In the genomic region with DNA sequence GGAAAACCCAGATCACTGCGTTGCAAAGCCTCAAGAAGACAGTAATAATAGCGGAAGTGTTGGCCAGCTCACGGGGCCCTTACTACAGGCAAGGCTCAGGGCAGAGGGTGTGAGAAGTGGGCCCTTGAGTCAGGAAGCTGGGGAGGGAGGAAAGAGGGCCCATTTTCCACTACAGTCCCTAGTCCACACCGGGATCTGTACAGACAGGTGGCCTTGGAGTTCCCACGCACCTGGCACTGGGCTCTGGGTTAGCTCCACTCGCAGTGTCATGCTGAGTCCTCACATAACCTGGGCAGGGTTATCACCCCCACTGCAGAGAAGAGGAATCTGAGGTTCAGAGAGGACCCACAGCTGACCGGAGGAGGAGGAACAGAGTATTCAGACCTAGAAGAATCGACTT, we compare ENCODE assay signal across 12 cellular contexts. TPM values are rescaled to one million over a fixed set of nuclear protein-coding genes. Genes with fewer than 3 reads are reported as not detected.
DNase-seq lines count a peak whose midpoint lies in the region; ATAC-seq and TF ChIP-seq lines count a peak whose summit lies in the region.
"Had no signal": no experiment of that assay in that cellular context is flagged by ENCODE, and none has a peak within 500 bp of the region (broad histone marks: within the 10 kb centered on the region; RNA-seq: fewer than 3 reads in every experiment).

No MANE protein-coding gene starts in this region.

- H3F3A ChIP-seq in PC-9 (ENCODE audit: insufficient read depth, low read depth), result peaks cover 17% of the 10 kb centered on the region

- H3K79me2 ChIP-seq in hepatocyte (no peaks in the 10 kb centered on the region), PC-9 (ENCODE audit: low read depth) (0 out of 2 replicates have a peak, but pooled peaks cover 8% of the 10 kb centered on the region)

- H3K4me1 ChIP-seq in hepatocyte (ENCODE audit: insufficient read depth) (peaks cover 26% of the 10 kb centered on the region), gastrocnemius medialis (peaks cover 52 to 56% of the 10 kb centered on the region in 2 donors), PC-9 (replicated peaks; ENCODE audit: insufficient read depth) (peaks cover 27% of the 10 kb centered on the region)

- CTCF ChIA-PET in PC-9 (lab: Charles Lee), result no interaction called here

- no peaks in the 10 kb centered on the region for H3K9me3 ChIP-seq in SK-N-MC (ENCODE audit: low read depth, low read length)
- H3K9me3 ChIP-seq in hepatocyte (ENCODE audit: low read depth), result no peaks in the 10 kb centered on the region
- no peaks in the 10 kb centered on the region for H3K9me3 ChIP-seq in gastrocnemius medialis
- no peaks in the 10 kb centered on the region for H3K9me3 ChIP-seq in PC-9 (ENCODE audit: insufficient read depth, low read depth)

- no peaks in the 10 kb centered on the region for H3K36me3 ChIP-seq in SK-N-MC (ENCODE audit: insufficient read depth, low read length)
- no peaks in the 10 kb centered on the region for H3K36me3 ChIP-seq in hepatocyte (replicated peaks; ENCODE audit: insufficient read depth, low read depth)
- H3K36me3 ChIP-seq in gastrocnemius medialis, result no peaks in the 10 kb centered on the region
- H3K36me3 ChIP-seq in PC-9 (ENCODE audit: low read depth), result no peaks in the 10 kb centered on the region

- no TSS peak for BruUV-seq in PC-9 (replicated peaks; lab: Mats Ljungman, UMichigan)

- in situ Hi-C loops in gastrocnemius medialis (cut with MboI; ENCODE audit: low sequenced_read_pairs in 4 of 4), result no loop called here

- H3K9ac ChIP-seq in SK-N-MC (ENCODE audit: insufficient read length), result no peak overlapping the region

- no peak for DNase-seq in SK-N-MC (ENCODE audit: low read depth, low spot score)
- DNase-seq in hepatocyte (ENCODE audit: low spot score), result no peak
- DNase-seq in gastrocnemius medialis, result no peak
- DNase-seq in HUDEP-2 (lab: John Stamatoyannopoulos, UW; ENCODE audit: unreplicated experiment in 76 of 76), result no peak
- no peak for DNase-seq in PC-9
- DNase-seq: activated CD4-positive, alpha-beta T cell treated with anti-CD3 and anti-CD28 coated beads, Interleukin-2, amount 50 U/mL, for 1 hour; activated naive CD8-positive, alpha-beta T cell treated with anti-CD3 and anti-CD28 coated beads for 36 hours; stimulated activated CD4-positive, alpha-beta T cell treated with anti-CD3 and anti-CD28 coated beads, Interleukin-12 subunit alpha, Interleukin-12 subunit beta, amount 100 ng/mL, for 4 hours had no signal

- TF ChIP-seq POLR2A in gastrocnemius medialis (IDR thresholded peaks at IDR 0.05), result no peak

- H2AFZ ChIP-seq in hepatocyte (no peak overlapping the region), PC-9 (no peak overlapping the region)

- no peak for TF ChIP-seq CTCF in C4-2B (conservative IDR thresholded peaks at IDR 0.05)
- no peak for TF ChIP-seq CTCF in hepatocyte (IDR thresholded peaks at IDR 0.05; ENCODE audit: poor library complexity)
- no peak for TF ChIP-seq CTCF in gastrocnemius medialis (IDR thresholded peaks at IDR 0.05 in 4 of 5, conservative IDR thresholded peaks at IDR 0.05 in 1 of 5)
- no peak for TF ChIP-seq CTCF in PC-9 (conservative IDR thresholded peaks at IDR 0.05)

- H3K9me2 ChIP-seq in hepatocyte (replicated peaks; ENCODE audit: insufficient read depth) (no peaks in the 10 kb centered on the region), PC-9 (ENCODE audit: insufficient read depth) (no peaks in the 10 kb centered on the region)

- H3K27me3 ChIP-seq in hepatocyte (no peaks in the 10 kb centered on the region), gastrocnemius medialis (no peaks in the 10 kb centered on the region), PC-9 (ENCODE audit: insufficient read depth, low read depth) (no peaks in the 10 kb centered on the region)

- WGBS in hepatocyte (ENCODE audit: low lambda C conversion rate, missing lambda C conversion rate), result 85% methylated on average over 8 of the region's 8 CpGs

- intact Hi-C loops in gastrocnemius medialis (cut with DNase I; ENCODE audit: low total_unique reads) (no loop called here), PC-9 (cut with micrococcal nuclease; ENCODE audit: unreplicated experiment) (no loop called here)

- H4K20me1 ChIP-seq in hepatocyte (ENCODE audit: insufficient read depth, poor library complexity, severe bottlenecking) (no peaks in the 10 kb centered on the region), PC-9 (ENCODE audit: insufficient read depth) (no peaks in the 10 kb centered on the region)

- POLR2A ChIA-PET in PC-9 (lab: Charles Lee; ENCODE audit: unreplicated experiment), result no interaction called here

- H3K27ac ChIP-seq in C4-2B (0 out of 2 replicates have a peak overlapping the region, but pooled peaks have one; percentile 3), SK-N-MC (peak overlapping the region; percentile 92), hepatocyte (peak overlapping the region; percentile 94), gastrocnemius medialis (peak overlapping the region; percentile 73 to 83 (median 76)), PC-9 (no peak overlapping the region)

- ATAC-seq in gastrocnemius medialis, result no peak
- no peak for ATAC-seq in GM21367 (IDR thresholded peaks at IDR 0.05; ENCODE audit: unreplicated experiment)
- no peak for ATAC-seq in HG02981 (IDR thresholded peaks at IDR 0.05; ENCODE audit: unreplicated experiment)
- ATAC-seq: stimulated activated memory B cell treated with anti-CD40 and anti-IgM and Interleukin-4, amounts not matched to agents 10 μg/mL and 1 μg/mL and 100 μg/mL, for 72 hours had no signal

- no peak overlapping the region for H3K4me2 ChIP-seq in hepatocyte
- no peak overlapping the region for H3K4me2 ChIP-seq in PC-9

- H3K4me3 ChIP-seq in SK-N-MC (no peak overlapping the region), hepatocyte (no peak overlapping the region), gastrocnemius medialis (no peak overlapping the region), PC-9 (no peak overlapping the region)

RNA-seq across cellular contexts. Expression of a gene that starts 16.8 kb away (rescaled TPM):
- total RNA-seq in hepatocyte (16.1 and 19.6 TPM in 2 replicates), gastrocnemius medialis (100 to 1,000 TPM in 1 of 4 donors, 10 to 100 TPM in 3; 42.6 to 160 (median 93.9) TPM), PC-9 (2021) (27.6 and 52.0 TPM in 2 replicates)
- 10.4 and 16.5 TPM in 2 replicates for polyA plus RNA-seq in hepatocyte

RNA-seq across cellular contexts. Expression of a gene that starts 56.3 kb away (rescaled TPM):
- total RNA-seq in hepatocyte, result 2.2 TPM in 2 replicates
- polyA plus RNA-seq in hepatocyte, result 0.48 and 2.6 TPM in 2 replicates
- 10 to 100 TPM in 3 of 4 donors, under 1 TPM in 1; 0.71 to 93.0 (median 22.1) TPM for total RNA-seq in gastrocnemius medialis
- total RNA-seq in PC-9 (2021), result not detected in 2 replicates
